In the genomic region with DNA sequence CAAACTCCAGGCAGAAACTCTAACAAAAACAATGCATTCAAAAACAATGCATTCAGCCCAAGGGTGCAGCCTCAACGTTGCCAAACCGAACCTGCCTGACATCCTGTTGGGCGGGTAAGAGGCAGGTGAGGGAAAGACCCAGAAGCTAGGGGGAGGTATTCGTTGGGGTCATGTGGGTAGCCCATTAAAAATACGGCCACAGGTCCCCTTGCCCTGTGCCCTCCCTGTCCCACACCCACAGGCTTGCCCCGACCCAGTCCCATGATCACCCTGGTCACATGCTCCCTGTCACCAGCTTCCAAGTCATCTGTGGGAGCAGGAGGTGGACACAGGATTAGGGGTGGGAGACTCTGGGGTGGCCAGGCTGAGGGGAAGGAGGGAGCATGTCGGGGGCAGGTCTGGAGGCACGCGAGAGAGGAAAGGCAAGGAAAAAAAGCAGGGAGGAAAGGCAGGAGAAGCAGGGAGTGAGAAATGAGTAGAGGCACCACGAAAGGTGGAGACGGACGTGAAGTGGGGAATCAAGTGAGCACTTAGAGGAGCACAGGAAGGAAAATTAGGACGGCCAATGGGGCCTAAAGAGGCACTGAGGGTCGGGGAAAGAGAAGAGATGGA, we compare ENCODE assay signal across 8 cellular contexts. TPM values are rescaled to one million over a fixed set of nuclear protein-coding genes. Genes with fewer than 3 reads are reported as not detected.
DNase-seq lines count a peak whose midpoint lies in the region; ATAC-seq and TF ChIP-seq lines count a peak whose summit lies in the region.

No MANE protein-coding gene starts in this region.

- H3K4me1 ChIP-seq in ES-I3 (ENCODE audit: insufficient read depth, low read length) (peaks cover 27% of the 10 kb centered on the region), ovary (ENCODE audit: insufficient read depth) (peaks cover 13% of the 10 kb centered on the region)

- intact Hi-C loops in ovary (cut with DNase I) = no loop called here

- H3K27me3 ChIP-seq in HL-60 (ENCODE audit: insufficient read depth, poor library complexity, severe bottlenecking) = no peaks in the 10 kb centered on the region
- no peaks in the 10 kb centered on the region for H3K27me3 ChIP-seq in ovary

- peaks cover 8% of the 10 kb centered on the region for H3K36me3 Mint-ChIP-seq in activated T-cell treated with anti-CD3 and anti-CD28 coated beads, Interleukin-2, amount 50 U/mL, for 24 hours (ENCODE audit: low read depth)

- no peaks in the 10 kb centered on the region for H3K36me3 ChIP-seq in ES-I3 (ENCODE audit: insufficient read depth, low read length)
- H3K36me3 ChIP-seq in ovary = no peaks in the 10 kb centered on the region

- TF ChIP-seq EP300 in ovary (IDR thresholded peaks at IDR 0.05) = no peak

- no peak for ATAC-seq in HG03565 (IDR thresholded peaks at IDR 0.05; ENCODE audit: unreplicated experiment)

- H3K9me3 ChIP-seq in ES-I3 (ENCODE audit: control insufficient read depth, insufficient read depth, low read length) (no peaks in the 10 kb centered on the region), ovary (no peaks in the 10 kb centered on the region)

- TF ChIP-seq CTCF in HL-60 (IDR thresholded peaks at IDR 0.05; ENCODE audit: insufficient read depth, low read length) = no peak
- no peak for TF ChIP-seq CTCF in fibroblast of villous mesenchyme (IDR thresholded peaks at IDR 0.05; ENCODE audit: insufficient read depth, low read depth, low read length)
- TF ChIP-seq CTCF in ovary (IDR thresholded peaks at IDR 0.05) = no peak

- no peaks in the 10 kb centered on the region for H3K27me3 Mint-ChIP-seq in activated T-cell treated with anti-CD3 and anti-CD28 coated beads, Interleukin-2, amount 50 U/mL, for 24 hours

- no peak for TF ChIP-seq POLR2A in ovary (IDR thresholded peaks at IDR 0.05)

- H3K4me3 ChIP-seq in HL-60 (replicated peaks; ENCODE audit: insufficient read depth, low read length) (peak overlapping the region; percentile 64), fibroblast of villous mesenchyme (ENCODE audit: low read depth, low read length) (peak overlapping the region; percentile 69), ovary (peak overlapping the region; percentile 60)

- H3K4me1 Mint-ChIP-seq in activated T-cell treated with anti-CD3 and anti-CD28 coated beads, Interleukin-2, amount 50 U/mL, for 24 hours (ENCODE audit: low read depth) = peaks cover 59% of the 10 kb centered on the region

- no peaks in the 10 kb centered on the region for H3K9me3 Mint-ChIP-seq in activated T-cell treated with anti-CD3 and anti-CD28 coated beads, Interleukin-2, amount 50 U/mL, for 24 hours

- peak overlapping the region; percentile 92 for H3K4me3 Mint-ChIP-seq in activated T-cell treated with anti-CD3 and anti-CD28 coated beads, Interleukin-2, amount 50 U/mL, for 24 hours

- H3K27ac Mint-ChIP-seq in activated T-cell treated with anti-CD3 and anti-CD28 coated beads, Interleukin-2, amount 50 U/mL, for 24 hours = peak overlapping the region; percentile 99

- H3K27ac ChIP-seq in HL-60 (replicated peaks) (peak overlapping the region; percentile 94), ovary (peak overlapping the region; percentile 64 to 86)

- WGBS in ovary, 3 donors = 20 to 23% (median 22%) methylated on average over 14 of the region's 14 CpGs

- H3K9ac ChIP-seq in ES-I3 (ENCODE audit: low read depth, low read length) = peak overlapping the region; percentile 84

- DNase-seq in HL-60 (ENCODE audit: low read depth in 1 of 2, low spot score in 1 of 2) = no peak
- peak; percentile 49 for DNase-seq in activated T-cell treated with anti-CD3 and anti-CD28 coated beads, Interleukin-2, amount 50 U/mL, for 24 hours
- DNase-seq in fibroblast of villous mesenchyme (ENCODE audit: low read depth) = peak; percentile 44
- peak in 4 of 5 donors; percentile 36 to 49 (median 44) for DNase-seq in ovary
- no peak for DNase-seq in SKM-1 (lab: John Stamatoyannopoulos, UW; ENCODE audit: unreplicated experiment)
- DNase-seq in MV-4-11 (lab: John Stamatoyannopoulos, UW) = no peak

RNA-seq across cellular contexts. Expression of a gene that starts 0.7 kb away (rescaled TPM):
- total RNA-seq in fibroblast of villous mesenchyme (10.0 and 10.8 TPM in 2 replicates), ovary (10 to 100 TPM; 22.5 to 60.5 (median 39.4) TPM)
- 10 to 100 TPM; 16.4 to 68.4 TPM for polyA plus RNA-seq in ovary

RNA-seq across cellular contexts. Expression of a gene that starts 20.8 kb away (rescaled TPM):
- total RNA-seq in fibroblast of villous mesenchyme = 17.1 and 19.4 TPM in 2 replicates
- total RNA-seq in ovary = 100 to 1,000 TPM in 1 of 7 donors, 10 to 100 TPM in 6; 15.0 to 153 (median 19.4) TPM
- 10 to 100 TPM; 13.3 to 25.2 TPM for polyA plus RNA-seq in ovary

Comparison
In these comparisons a context has a peak if more than half of its experiments do, and no peak if none do; other contexts are left out.
1. DNase-seq: peak in activated T-cell treated with anti-CD3 and anti-CD28 coated beads, Interleukin-2, amount 50 U/mL, for 24 hours (single experiment), fibroblast of villous mesenchyme (single experiment) and ovary (4 of 5); none in HL-60 (0 of 2), SKM-1 (single experiment) and MV-4-11 (single experiment).
2. Peak in every context shown above with its lines, with median percentiles within 50 percentile points of each other: H3K4me3 ChIP-seq.